Comparison of ENCODE assay signal across 27 cellular contexts in genomic region chr4:150231108-150231770, GRCh38.
DNase-seq lines count a peak whose midpoint lies in the region; ATAC-seq, FAIRE-seq and TF ChIP-seq lines count a peak whose summit lies in the region.
"Had no signal": no experiment of that assay in that cellular context is flagged by ENCODE, and none has a peak within 500 bp of the region (broad histone marks: within the 10 kb centered on the region; RNA-seq: fewer than 3 reads in every experiment).

No MANE protein-coding gene starts in this region.

- CTCF ChIA-PET in A549 (lab: Yijun Ruan, JAX), result interaction anchor here (0.7 to 1.5 kb wide), 7 partner anchors 12 to 634 kb away, joined by 3 to 5 read pairs (median 4); no protein-coding TSS in a partner anchor

- H3K27me3 ChIP-seq in ascending aorta, result no peaks in the 10 kb centered on the region
- H3K27me3 ChIP-seq: body of pancreas had no signal

- H3K27ac ChIP-seq in A549, result peak overlapping the region; percentile 20 to 83; a peak in 5 of 6 replicates
- H3K27ac ChIP-seq in ascending aorta, result peak overlapping the region; percentile 46 to 63
- H3K27ac ChIP-seq: body of pancreas, parathyroid adenoma had no signal

- ATAC-seq in A549, result peak in 1 of 2 experiments; percentile 57; a peak in 3 of 6 replicates
- no peak for ATAC-seq in GM21619 (IDR thresholded peaks at IDR 0.05; ENCODE audit: unreplicated experiment)
- ATAC-seq: HCT116; left colon; stimulated activated naive CD8-positive, alpha-beta T cell treated with anti-CD3 and anti-CD28 coated beads, Interleukin-15, amount 100 ng/mL, for 72 hours had no signal

- H3K4me2 ChIP-seq in A549, result peak overlapping the region; percentile 35

- POLR2A ChIA-PET in A549 (lab: Yijun Ruan, JAX), result no interaction called here

- TF ChIP-seq EP300 in A549 (IDR thresholded peaks at IDR 0.05), result no peak

- no peak overlapping the region for H3K4me3 ChIP-seq in A549
- H3K4me3 ChIP-seq in ascending aorta, result no peak overlapping the region
- H3K4me3 ChIP-seq: body of pancreas had no signal

- TF ChIP-seq CTCF in A549 (IDR thresholded peaks at IDR 0.05) (no peak), ascending aorta (IDR thresholded peaks at IDR 0.05) (no peak)

- H3K9me3 ChIP-seq in A549 (no peaks in the 10 kb centered on the region), ascending aorta (no peaks in the 10 kb centered on the region)
- H3K9me3 ChIP-seq: body of pancreas had no signal

- DNase-seq in A549 (ENCODE audit: low read depth in 1 of 2, low spot score in 1 of 2) (peak in 1 of 2 experiments; percentile 40), HCEC 1CT (peak; percentile 52), ascending aorta (ENCODE audit: low spot score in 2 of 2) (no peak), HuH-7.5 (ENCODE audit: low spot score) (no peak), DMS153 (lab: John Stamatoyannopoulos, UW) (no peak)
- no peak for DNase-seq in stimulated activated CD4-positive, alpha-beta T cell treated with anti-CD3 and anti-CD28 coated beads, Interleukin-4, amount 100 ng/mL, for 4 hours
- DNase-seq: ACHN; activated CD4-positive, alpha-beta memory T cell treated with anti-CD3 and anti-CD28 coated beads, Interleukin-2, amount 10 ng/mL, durations not matched to agents 7 days and 5 days; activated CD4-positive, alpha-beta T cell treated with anti-CD3 and anti-CD28 coated beads for 1 hour; activated CD8-positive, alpha-beta memory T cell treated with anti-CD3 and anti-CD28 coated beads, Interleukin-2, amount 50 U/mL, for 4 hours; activated naive CD4-positive, alpha-beta T cell treated with Interleukin-2 at 50 U/mL for 16 hours; C1 segment of cervical spinal cord; DMS53; hypothalamus; left colon; NCI-H1048; NCI-H187 treated with DMSO at 0.1 percent for 48 hours; NCI-H524 treated with DMSO at 0.1 percent for 48 hours; right cardiac atrium; stimulated activated naive CD8-positive, alpha-beta T cell treated with anti-CD3 and anti-CD28 coated beads, Interleukin-15, amount 100 ng/mL, for 72 hours; T-helper 2 cell had no signal

- no peaks in the 10 kb centered on the region for H3K36me3 ChIP-seq in ascending aorta

- no peak for FAIRE-seq in A549 (lab: Jason Lieb, UNC)
- FAIRE-seq in islet of Langerhans (lab: Jason Lieb, UNC), result peak; percentile 85
- FAIRE-seq: GM12892 had no signal

- TF ChIP-seq RAD21 in A549 (conservative IDR thresholded peaks at IDR 0.05 in 1 of 2, IDR thresholded peaks at IDR 0.05 in 1 of 2), result no peak

- no peak for TF ChIP-seq POLR2A in A549 (IDR thresholded peaks at IDR 0.05; ENCODE audit: low read length)

- H3K4me1 ChIP-seq in A549 (peaks cover 64% of the 10 kb centered on the region), ascending aorta (peaks cover 3 to 14% of the 10 kb centered on the region in 2 donors)
- H3K4me1 ChIP-seq: parathyroid adenoma had no signal

- intact Hi-C loops in ascending aorta (cut with DNase I), result loop anchor here (10.0 kb wide), 1 partner anchor 1786 kb away; the partner anchor contains the start of gene NR3C2

- 42% methylated on average over 4 of the region's 4 CpGs for WGBS in A549 (ENCODE audit: missing lambda C conversion rate)

TF ChIP-seq in A549, 52 proteins besides CTCF, POLR2A, EP300 and RAD21:
- TF ChIP-seq CBX2 (IDR thresholded peaks at IDR 0.05; ENCODE audit: borderline replicate concordance, low read depth) (no peak), JUN (IDR thresholded peaks at IDR 0.05) (no peak), TFCP2L1 (CRISPR knock-in tag; IDR thresholded peaks at IDR 0.05) (no peak), NFE2L2 (conservative IDR thresholded peaks at IDR 0.05; ENCODE audit: low read length) (no peak), ELK1 (IDR thresholded peaks at IDR 0.05; ENCODE audit: low read depth, low read length) (no peak), HEYL (CRISPR knock-in tag; IDR thresholded peaks at IDR 0.05) (no peak), ZSCAN20 (CRISPR knock-in tag; IDR thresholded peaks at IDR 0.05) (no peak), CHD4 (IDR thresholded peaks at IDR 0.05; ENCODE audit: borderline replicate concordance) (no peak), ZNF302 (CRISPR knock-in tag; IDR thresholded peaks at IDR 0.05) (no peak), CEBPB (IDR thresholded peaks at IDR 0.05) (0 out of 4 replicates have a peak, but pooled peaks of 1 of the 2 experiments have one; percentile 14), MAX (IDR thresholded peaks at IDR 0.05) (peak; percentile 25; the same call in 1 of the 2 replicates), E2F6 (IDR thresholded peaks at IDR 0.05; ENCODE audit: borderline replicate concordance, low read depth) (no peak), MYC (IDR thresholded peaks at IDR 0.05; ENCODE audit: borderline replicate concordance, low read length) (no peak), TP53 (CRISPR knock-in tag; IDR thresholded peaks at IDR 0.05) (no peak), BHLHE40 (IDR thresholded peaks at IDR 0.05; ENCODE audit: low read depth, low read length) (no peak), RCOR1 (IDR thresholded peaks at IDR 0.05; ENCODE audit: low read depth, low read length) (no peak), NR3C1 (IDR thresholded peaks at IDR 0.05) (no peak), GATA3 (IDR thresholded peaks at IDR 0.05; ENCODE audit: borderline replicate concordance) (peak; percentile 41; the same call in 1 of the 2 replicates), HMGXB4 (CRISPR knock-in tag; IDR thresholded peaks at IDR 0.05; ENCODE audit: borderline replicate concordance) (no peak), POLR2AphosphoS2 (conservative IDR thresholded peaks at IDR 0.05; ENCODE audit: low read length) (no peak), FOSB (CRISPR knock-in tag; IDR thresholded peaks at IDR 0.05) (no peak), HOXB5 (CRISPR knock-in tag; IDR thresholded peaks at IDR 0.05) (no peak), PBX3 (IDR thresholded peaks at IDR 0.05) (no peak), KDM1A (IDR thresholded peaks at IDR 0.05; ENCODE audit: low read depth) (no peak), EHMT2 (IDR thresholded peaks at IDR 0.05; ENCODE audit: low read depth) (no peak), ATOH8 (CRISPR knock-in tag; IDR thresholded peaks at IDR 0.05; ENCODE audit: low read depth) (no peak), PHF8 (IDR thresholded peaks at IDR 0.05; ENCODE audit: borderline replicate concordance, low read depth) (no peak), MAZ (IDR thresholded peaks at IDR 0.05; ENCODE audit: borderline replicate concordance, low read depth, low read length) (no peak), FOSL2 (IDR thresholded peaks at IDR 0.05) (no peak), FOSL2 (CRISPR knock-in tag; IDR thresholded peaks at IDR 0.05) (peak; percentile 9; the same call in 1 of the 2 replicates), EHF (CRISPR knock-in tag; IDR thresholded peaks at IDR 0.05) (no peak)
